ENCODE assay signal across 21 cellular contexts in the genomic region with DNA sequence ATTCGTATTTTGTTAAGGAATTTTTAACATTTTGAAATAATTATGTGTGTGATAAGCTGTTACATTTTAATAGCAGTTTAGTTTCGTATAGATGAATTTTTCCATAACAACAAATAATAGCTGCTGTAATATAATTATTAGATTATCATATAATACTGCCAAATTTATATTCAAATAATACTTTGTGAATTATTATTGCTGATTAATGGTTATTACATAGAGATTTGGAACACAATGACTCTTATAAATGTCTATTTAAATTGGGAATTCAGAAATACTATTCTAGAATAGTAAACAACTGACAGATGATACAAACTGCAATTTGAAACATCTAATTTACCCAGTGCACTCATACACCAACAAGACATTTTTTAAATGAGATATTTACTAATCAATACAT.
"Had no signal": no experiment of that assay in that cellular context is flagged by ENCODE, and none has a peak within 500 bp of the region (broad histone marks: within the 10 kb centered on the region; RNA-seq: fewer than 3 reads in every experiment).

No MANE protein-coding gene starts in this region.

- H3K4me3 ChIP-seq: gastrocnemius medialis, lung, right lobe of liver, smooth muscle cell, suprapubic skin, transverse colon, upper lobe of right lung, uterus had no signal

- FAIRE-seq: keratinocyte had no signal

- H3K4me1 ChIP-seq: gastrocnemius medialis, parathyroid adenoma, suprapubic skin, upper lobe of right lung, uterus had no signal

- H3K9me3 ChIP-seq: gastrocnemius medialis, right lobe of liver, suprapubic skin, transverse colon, upper lobe of right lung, uterus had no signal

- H3K27me3 ChIP-seq: gastrocnemius medialis, right lobe of liver, transverse colon, upper lobe of right lung, uterus had no signal

- H3K36me3 ChIP-seq: gastrocnemius medialis, right lobe of liver, suprapubic skin, transverse colon, upper lobe of right lung, uterus had no signal

- ATAC-seq: effector memory CD8-positive, alpha-beta T cell; gastrocnemius medialis; left lobe of liver; natural killer cell; right lobe of liver; stimulated activated naive CD8-positive, alpha-beta T cell treated with anti-CD3 and anti-CD28 coated beads, Interleukin-15, amount 100 ng/mL, for 72 hours; upper lobe of right lung had no signal

- H3K27ac ChIP-seq: gastrocnemius medialis, parathyroid adenoma, right lobe of liver, suprapubic skin, transverse colon, upper lobe of right lung, uterus had no signal

- DNase-seq: cortex of kidney; effector memory CD8-positive, alpha-beta T cell; gastrocnemius medialis; head of caudate nucleus; natural killer cell; right lobe of liver; stimulated activated CD4-positive, alpha-beta T cell treated with anti-CD3 and anti-CD28 coated beads, Interleukin-12 subunit alpha, Interleukin-12 subunit beta, amount 100 ng/mL, for 4 hours; stimulated activated CD4-positive, alpha-beta T cell treated with anti-CD3 and anti-CD28 coated beads, Interleukin-1b, Interleukin-23, amount 100 ng/mL, for 48 hours; stimulated activated CD4-positive, alpha-beta T cell treated with anti-CD3 and anti-CD28 coated beads, Interleukin-4, amount 100 ng/mL, for 1 hour; stimulated activated CD8-positive, alpha-beta memory T cell treated with anti-CD3 and anti-CD28 coated beads, Interleukin-4, amount 100 ng/mL, for 48 hours; stimulated activated naive CD4-positive, alpha-beta T cell; stimulated activated naive CD8-positive, alpha-beta T cell treated with anti-CD3 and anti-CD28 coated beads, Interleukin-15, amount 100 ng/mL, for 72 hours; transverse colon; upper lobe of right lung; uterus had no signal
